In genomic region chr7:139828880-139829653, GRCh38 we compare ENCODE assay signal across 8 cellular contexts. TPM values are rescaled to one million over a fixed set of nuclear protein-coding genes. Genes with fewer than 3 reads are reported as not detected.
DNase-seq lines count a peak whose midpoint lies in the region; ATAC-seq lines count a peak whose summit lies in the region.

TSS of gene TBXAS1 (plus strand) at chr7:139829264. CDS start at chr7:139829391, 127 bp downstream.

- H3K9ac ChIP-seq in subcutaneous abdominal adipose tissue (ENCODE audit: low read length in 5 of 5), result peak within 1 kb of the TSS in 1 of 5 donors; percentile 8

- H3K4me3 Mint-ChIP-seq in activated T-helper 1 cell treated with anti-CD3 and anti-CD28 coated beads, Interleukin-12 subunit alpha, Interleukin-12 subunit beta, Interleukin-2, Interleukin-4 antibody, amounts not matched to agents 30 ng/mL and 10 ng/mL and 1 ng/mL, durations not matched to agents 14 hours and 24 hours and 36 hours, result peak within 1 kb of the TSS; percentile 63

- intact Hi-C loops in activated T-helper 1 cell treated with anti-CD3 and anti-CD28 coated beads, Interleukin-12 subunit alpha, Interleukin-12 subunit beta, Interleukin-2, Interleukin-4 antibody, amounts not matched to agents 30 ng/mL and 10 ng/mL and 1 ng/mL, durations not matched to agents 14 hours and 24 hours and 36 hours (cut with micrococcal nuclease), result loop anchor here (1.0 to 5.0 kb wide), 3 partner anchors 50 to 182 kb away; no protein-coding TSS in a partner anchor

- H3K36me3 ChIP-seq in subcutaneous abdominal adipose tissue (ENCODE audit: control insufficient read depth in 5 of 5, insufficient read depth in 5 of 5, low read length in 5 of 5), result no peaks in the 10 kb centered on the region

- peaks cover 37% of the 10 kb centered on the region for H3K4me1 Mint-ChIP-seq in activated T-helper 1 cell treated with anti-CD3 and anti-CD28 coated beads, Interleukin-12 subunit alpha, Interleukin-12 subunit beta, Interleukin-2, Interleukin-4 antibody, amounts not matched to agents 30 ng/mL and 10 ng/mL and 1 ng/mL, durations not matched to agents 14 hours and 24 hours and 36 hours (ENCODE audit: low read depth)

- H3K4me1 ChIP-seq in subcutaneous abdominal adipose tissue (ENCODE audit: control insufficient read depth in 5 of 5, insufficient read depth in 5 of 5, low read length in 5 of 5), result no peaks in the 10 kb centered on the region

- peak within 1 kb of the TSS; percentile 41 to 60 (median 51) for H3K4me3 ChIP-seq in subcutaneous abdominal adipose tissue (ENCODE audit: low read depth in 1 of 5, low read length in 5 of 5)

- peaks cover 16% of the 10 kb centered on the region for H3K27me3 Mint-ChIP-seq in activated T-helper 1 cell treated with anti-CD3 and anti-CD28 coated beads, Interleukin-12 subunit alpha, Interleukin-12 subunit beta, Interleukin-2, Interleukin-4 antibody, amounts not matched to agents 30 ng/mL and 10 ng/mL and 1 ng/mL, durations not matched to agents 14 hours and 24 hours and 36 hours (ENCODE audit: insufficient read depth)

- peak within 1 kb of the TSS; percentile 27 for H3K27ac ChIP-seq in layer of hippocampus (ENCODE audit: low read depth, low read length)
- peak within 1 kb of the TSS; percentile 30 for H3K27ac ChIP-seq in subcutaneous abdominal adipose tissue (ENCODE audit: low read depth, low read length)

- H3K36me3 Mint-ChIP-seq in activated T-helper 1 cell treated with anti-CD3 and anti-CD28 coated beads, Interleukin-12 subunit alpha, Interleukin-12 subunit beta, Interleukin-2, Interleukin-4 antibody, amounts not matched to agents 30 ng/mL and 10 ng/mL and 1 ng/mL, durations not matched to agents 14 hours and 24 hours and 36 hours (ENCODE audit: low read depth), result peaks cover 9% of the 10 kb centered on the region

- ATAC-seq in GM18907 (IDR thresholded peaks at IDR 0.05; ENCODE audit: unreplicated experiment) (peak; percentile 54), HG03571 (IDR thresholded peaks at IDR 0.05; ENCODE audit: unreplicated experiment) (peak; percentile 57), HG02870 (IDR thresholded peaks at IDR 0.05; ENCODE audit: unreplicated experiment) (no peak), HG02970 (IDR thresholded peaks at IDR 0.05; ENCODE audit: low FRiP score, unreplicated experiment) (no peak)

- H3K9me3 ChIP-seq in subcutaneous abdominal adipose tissue (ENCODE audit: control insufficient read depth in 5 of 5, low read length in 5 of 5), result no peaks in the 10 kb centered on the region

- H3K27me3 ChIP-seq in layer of hippocampus (ENCODE audit: control insufficient read depth, insufficient read depth, low read length), result no peaks in the 10 kb centered on the region
- no peaks in the 10 kb centered on the region for H3K27me3 ChIP-seq in subcutaneous abdominal adipose tissue (ENCODE audit: control insufficient read depth in 5 of 5, insufficient read depth in 4 of 5, low read length in 5 of 5)

- peak within 1 kb of the TSS; percentile 86 for H3K27ac Mint-ChIP-seq in activated T-helper 1 cell treated with anti-CD3 and anti-CD28 coated beads, Interleukin-12 subunit alpha, Interleukin-12 subunit beta, Interleukin-2, Interleukin-4 antibody, amounts not matched to agents 30 ng/mL and 10 ng/mL and 1 ng/mL, durations not matched to agents 14 hours and 24 hours and 36 hours

- H3K9me3 Mint-ChIP-seq in activated T-helper 1 cell treated with anti-CD3 and anti-CD28 coated beads, Interleukin-12 subunit alpha, Interleukin-12 subunit beta, Interleukin-2, Interleukin-4 antibody, amounts not matched to agents 30 ng/mL and 10 ng/mL and 1 ng/mL, durations not matched to agents 14 hours and 24 hours and 36 hours, result peaks cover 12% of the 10 kb centered on the region

- DNase-seq in activated T-helper 1 cell treated with anti-CD3 and anti-CD28 coated beads, Interleukin-12 subunit alpha, Interleukin-12 subunit beta, Interleukin-2, Interleukin-4 antibody, amounts not matched to agents 30 ng/mL and 10 ng/mL and 1 ng/mL, durations not matched to agents 14 hours and 24 hours and 36 hours (ENCODE audit: low spot score), result no peak
- no peak for DNase-seq in cerebellar cortex (ENCODE audit: low spot score)

RNA-seq across cellular contexts. Expression of gene TBXAS1, which starts in this region (rescaled TPM):
- total RNA-seq in activated T-helper 1 cell treated with anti-CD3 and anti-CD28 coated beads, Interleukin-12 subunit alpha, Interleukin-12 subunit beta, Interleukin-2, Interleukin-4 antibody, amounts not matched to agents 30 ng/mL and 10 ng/mL and 1 ng/mL, durations not matched to agents 14 hours and 24 hours and 36 hours, result 2.4 and 3.1 TPM in 2 replicates

Comparison
In these comparisons a context has a peak if more than half of its experiments do, and no peak if none do; other contexts are left out.
1. ATAC-seq: peak in GM18907 (single experiment) and HG03571 (single experiment); none in HG02870 (single experiment) and HG02970 (single experiment).